Comparison of ENCODE assay signal across 16 cellular contexts in genomic region chr14:60505448-60505847, GRCh38. TPM values are rescaled to one million over a fixed set of nuclear protein-coding genes. Genes with fewer than 3 reads are reported as not detected.
DNase-seq lines count a peak whose midpoint lies in the region; ATAC-seq and TF ChIP-seq lines count a peak whose summit lies in the region.
"Had no signal": no experiment of that assay in that cellular context is flagged by ENCODE, and none has a peak within 500 bp of the region (broad histone marks: within the 10 kb centered on the region; RNA-seq: fewer than 3 reads in every experiment).

No MANE protein-coding gene starts in this region.

- TF ChIP-seq EP300 in sigmoid colon (IDR thresholded peaks at IDR 0.05): no peak

- TF ChIP-seq POLR2A in sigmoid colon (IDR thresholded peaks at IDR 0.05): no peak

- H4K20me1 ChIP-seq in GM23338 (replicated peaks; ENCODE audit: insufficient read depth): 0 out of 2 replicates have a peak, but pooled peaks cover 7% of the 10 kb centered on the region

- H2BK15ac ChIP-seq in mesendoderm (replicated peaks; ENCODE audit: low read depth): no peak overlapping the region

- H3K79me2 ChIP-seq in GM23338 (replicated peaks; ENCODE audit: insufficient read depth): no peaks in the 10 kb centered on the region
- no peaks in the 10 kb centered on the region for H3K79me2 ChIP-seq in mesendoderm (ENCODE audit: control insufficient read depth, insufficient read depth, low read length)

- peak; percentile 48 for DNase-seq in GM23338 (ENCODE audit: low spot score)
- DNase-seq in SK-N-MC (ENCODE audit: low read depth, low spot score): no peak
- peak; percentile 6 for DNase-seq in mesendoderm
- DNase-seq in activated effector memory CD4-positive, alpha-beta T cell treated with Interleukin-2 at 50 U/mL for 16 hours: no peak
- no peak for DNase-seq in sigmoid colon
- DNase-seq in DMS53 (lab: John Stamatoyannopoulos, UW): no peak
- DNase-seq in nephron progenitor cell: no peak
- DNase-seq: Calu3; CD4-positive, CD25-positive, alpha-beta regulatory T cell; DMS 273 treated with DMSO at 0.1 percent for 48 hours; DMS79; H7 had no signal

- no peaks in the 10 kb centered on the region for H3K36me3 Mint-ChIP-seq in GM23338 (ENCODE audit: low read depth)
- H3K36me3 Mint-ChIP-seq in nephron progenitor cell (ENCODE audit: low read depth): no peaks in the 10 kb centered on the region
- H3K36me3 Mint-ChIP-seq: CD4-positive, CD25-positive, alpha-beta regulatory T cell had no signal

- H3K27ac Mint-ChIP-seq in GM23338 (no peak overlapping the region), nephron progenitor cell (no peak overlapping the region)
- H3K27ac Mint-ChIP-seq: CD4-positive, CD25-positive, alpha-beta regulatory T cell had no signal

- H3K4me3 ChIP-seq in GM23338 (no peak overlapping the region), SK-N-MC (peak overlapping the region; percentile 38), mesendoderm (ENCODE audit: low read length) (no peak overlapping the region), sigmoid colon (no peak overlapping the region)
- H3K4me3 ChIP-seq: GM12878 had no signal

- H2BK5ac ChIP-seq in mesendoderm (ENCODE audit: low read length): no peak overlapping the region

- H2AK5ac ChIP-seq in mesendoderm (ENCODE audit: low read length): no peak overlapping the region

- H3K56ac ChIP-seq in mesendoderm (ENCODE audit: low read length): no peak overlapping the region

- H3K9ac ChIP-seq in SK-N-MC (ENCODE audit: insufficient read length): no peak overlapping the region
- H3K9ac ChIP-seq in mesendoderm (ENCODE audit: low read length): no peak overlapping the region

- intact Hi-C loops in sigmoid colon (cut with DNase I): no loop called here

- no peak overlapping the region for H3K4ac ChIP-seq in mesendoderm (ENCODE audit: low read depth, low read length)

- H3K4me1 ChIP-seq in GM23338 (ENCODE audit: insufficient read depth) (peaks cover 45% of the 10 kb centered on the region), mesendoderm (ENCODE audit: control insufficient read depth, low read depth, low read length) (peaks cover 3% of the 10 kb centered on the region), sigmoid colon (peaks cover 0 to 30% (median 27%) of the 10 kb centered on the region in 4 donors)

- H3K79me1 ChIP-seq in mesendoderm (ENCODE audit: low read length): no peaks in the 10 kb centered on the region

- peaks cover 38% of the 10 kb centered on the region for H3K4me1 Mint-ChIP-seq in GM23338
- peaks cover 20% of the 10 kb centered on the region for H3K4me1 Mint-ChIP-seq in nephron progenitor cell

- H3K27ac ChIP-seq in GM23338 (ENCODE audit: low read depth) (no peak overlapping the region), SK-N-MC (no peak overlapping the region), mesendoderm (ENCODE audit: low read depth, low read length) (no peak overlapping the region), sigmoid colon (no peak overlapping the region)

- H4K5ac ChIP-seq in mesendoderm (ENCODE audit: low read length): no peak overlapping the region

- no peak overlapping the region for H3K23ac ChIP-seq in mesendoderm (ENCODE audit: low read length)

- peaks cover 70% of the 10 kb centered on the region for H3K27me3 Mint-ChIP-seq in GM23338 (ENCODE audit: insufficient read depth, low read depth, poor library complexity)
- peaks cover 96% of the 10 kb centered on the region for H3K27me3 Mint-ChIP-seq in nephron progenitor cell (ENCODE audit: low read depth, poor library complexity)

- H4K8ac ChIP-seq in mesendoderm (ENCODE audit: low read depth, low read length): no peak overlapping the region

- no peak overlapping the region for H3K18ac ChIP-seq in mesendoderm (ENCODE audit: low read length)

- H3K4me3 Mint-ChIP-seq in GM23338 (peak overlapping the region; percentile 76), nephron progenitor cell (no peak overlapping the region)
- H3K4me3 Mint-ChIP-seq: IgD-negative memory B cell had no signal

- H2AFZ ChIP-seq in GM23338: no peak overlapping the region

- H3K27me3 ChIP-seq in GM23338 (ENCODE audit: insufficient read depth): peaks cover 95% of the 10 kb centered on the region
- peaks cover 48% of the 10 kb centered on the region for H3K27me3 ChIP-seq in mesendoderm (ENCODE audit: insufficient read depth, low read length, poor library complexity)
- peaks cover 39 to 96% (median 52%) of the 10 kb centered on the region in 3 donors for H3K27me3 ChIP-seq in sigmoid colon

- H3K9me3 Mint-ChIP-seq in GM23338 (no peaks in the 10 kb centered on the region; the same call in 2 of the 3 replicates), nephron progenitor cell (no peaks in the 10 kb centered on the region)

- no peak overlapping the region for H2BK120ac ChIP-seq in mesendoderm (ENCODE audit: low read depth, low read length)

- peaks cover 21% of the 10 kb centered on the region for H3F3A ChIP-seq in GM23338 (replicated peaks; ENCODE audit: low read depth)

- H3K36me3 ChIP-seq in GM23338 (ENCODE audit: insufficient read depth) (no peaks in the 10 kb centered on the region), SK-N-MC (ENCODE audit: insufficient read depth, low read length) (no peaks in the 10 kb centered on the region), mesendoderm (ENCODE audit: control insufficient read depth, insufficient read depth, low read length) (no peaks in the 10 kb centered on the region), sigmoid colon (no peaks in the 10 kb centered on the region)

- H3K9me2 ChIP-seq in GM23338 (ENCODE audit: insufficient read depth): no peaks in the 10 kb centered on the region

- H3K9me3 ChIP-seq in SK-N-MC (ENCODE audit: low read depth, low read length) (no peaks in the 10 kb centered on the region), sigmoid colon (no peaks in the 10 kb centered on the region)

- no CpG with 5 or more reads among the region's 2 CpGs for WGBS in mesendoderm (ENCODE audit: extremely low coverage, insufficient coverage, low lambda C conversion rate)
- WGBS in sigmoid colon, 2 donors: 13 to 17% methylated on average over 2 of the region's 2 CpGs

- ATAC-seq in GM23338: no peak
- ATAC-seq: GM12878 had no signal

- peak overlapping the region; percentile 91; the same call in 1 of the 2 replicates for H3K4me2 ChIP-seq in GM23338
- no peak overlapping the region for H3K4me2 ChIP-seq in mesendoderm (ENCODE audit: low read length)

- TF ChIP-seq CTCF in GM23338 (conservative IDR thresholded peaks at IDR 0.05; ENCODE audit: low read depth in 2 of 2) (no peak), sigmoid colon (IDR thresholded peaks at IDR 0.05) (no peak), nephron progenitor cell (IDR thresholded peaks at IDR 0.05) (no peak)

TF ChIP-seq in GM23338, 12 proteins besides CTCF, POLR2A, EP300 and RAD21:
- TF ChIP-seq POLR2AphosphoS5 (IDR thresholded peaks at IDR 0.05; ENCODE audit: low read depth) (no peak), EZH2 (IDR thresholded peaks at IDR 0.05; ENCODE audit: low read depth, unreplicated experiment) (no peak), NANOG (IDR thresholded peaks at IDR 0.05; ENCODE audit: borderline replicate concordance) (no peak), EZH2phosphoT487 (IDR thresholded peaks at IDR 0.05; ENCODE audit: unreplicated experiment) (no peak), REST (IDR thresholded peaks at IDR 0.05; ENCODE audit: unreplicated experiment) (no peak), JUNB (IDR thresholded peaks at IDR 0.05; ENCODE audit: unreplicated experiment) (no peak), ETS1 (IDR thresholded peaks at IDR 0.05) (no peak)

RNA-seq across cellular contexts. Expression of gene SIX6, which starts 3.5 kb away (rescaled TPM):
- total RNA-seq in GM23338 (2014; rRNA removed; shearing (Covaris generic)): not detected in 2 replicates
- polyA plus RNA-seq in GM23338 (2016; fragmentation: Nextera tagmentation; extraction: Ambion mirVana) (0.11 TPM in 1 of 2 replicates, not detected in the other), sigmoid colon (not detected)
- polyA plus RNA-seq in mesendoderm (2013, experiment 1 of 2): not detected
- polyA plus RNA-seq in mesendoderm (2013, experiment 2 of 2): 0.03 TPM
- total RNA-seq in sigmoid colon: not detected
- total RNA-seq: Calu3; CD4-positive, CD25-positive, alpha-beta regulatory T cell; G401; GM12878 had no signal
- polyA plus RNA-seq: BJ; CD4-positive, CD25-positive, alpha-beta regulatory T cell; GM12878; IgD-negative memory B cell had no signal

RNA-seq across cellular contexts. Expression of gene C14orf39, which starts 19.6 kb away (rescaled TPM):
- total RNA-seq in GM23338 (2014; rRNA removed; shearing (Covaris generic)): 0.28 and 0.78 TPM in 2 replicates
- polyA plus RNA-seq in GM23338 (2016; fragmentation: Nextera tagmentation; extraction: Ambion mirVana): 3.4 and 5.7 TPM in 2 replicates
- polyA plus RNA-seq in mesendoderm (2013, experiment 1 of 2): 0.58 TPM
- 0.90 TPM for polyA plus RNA-seq in mesendoderm (2013, experiment 2 of 2)
- 1 to 10 TPM in 1 of 4 donors, under 1 TPM in 2, not detected in 1; 0.16 to 1.6 (median 0.36) TPM for total RNA-seq in sigmoid colon
- not detected for polyA plus RNA-seq in sigmoid colon
- total RNA-seq: Calu3; CD4-positive, CD25-positive, alpha-beta regulatory T cell; G401; GM12878 had no signal
- polyA plus RNA-seq: BJ; CD4-positive, CD25-positive, alpha-beta regulatory T cell; IgD-negative memory B cell had no signal

Comparison
In these comparisons a context has a peak if more than half of its experiments do, and no peak if none do; other contexts are left out.
1. DNase-seq: peak in GM23338 (single experiment) and mesendoderm (single experiment); none in SK-N-MC (single experiment), activated effector memory CD4-positive, alpha-beta T cell treated with Interleukin-2 at 50 U/mL for 16 hours (single experiment), sigmoid colon (single experiment), DMS53 (single experiment) and nephron progenitor cell (single experiment).